Comparison of ENCODE assay signal across 8 cellular contexts in genomic region chr10:125149278-125150047, GRCh38. TPM values are rescaled to one million over a fixed set of nuclear protein-coding genes. Genes with fewer than 3 reads are reported as not detected.
A peak's percentile ranks its signal among the peaks of the same experiment; 100 is the strongest.
DNase-seq lines count a peak whose midpoint lies in the region; ATAC-seq, FAIRE-seq and TF ChIP-seq lines count a peak whose summit lies in the region.

No MANE protein-coding gene starts in this region.

- H3K4me1 ChIP-seq in endothelial cell of umbilical vein (ENCODE audit: control insufficient read depth, extremely low read depth, insufficient read depth, low read length) = peaks cover 49% of the 10 kb centered on the region
- H3K4me1 ChIP-seq in naive thymus-derived CD4-positive, alpha-beta T cell (ENCODE audit: control insufficient read depth in 2 of 2, insufficient read depth in 2 of 2, low read length in 2 of 2) = no peaks in the 10 kb centered on the region
- H3K4me1 ChIP-seq in SJCRH30 = peaks cover 24% of the 10 kb centered on the region

- dilution Hi-C loops in endothelial cell of umbilical vein (cut with MboI; ENCODE audit: extremely low pct_ligation_motif_present, low sequenced_read_pairs) = no loop called here

- intact Hi-C loops in endothelial cell of umbilical vein (cut with micrococcal nuclease) = no loop called here
- intact Hi-C loops in naive thymus-derived CD4-positive, alpha-beta T cell (cut with micrococcal nuclease) = no loop called here
- intact Hi-C loops in posterior vena cava (cut with DNase I) = loop anchor here in 1 of 2 donors (10.0 kb wide), 1 partner anchor 95 kb away; no protein-coding TSS in a partner anchor

- TSS peak; percentile 39 for BruUV-seq in endothelial cell of umbilical vein (replicated peaks; lab: Mats Ljungman, UMichigan)

- CTCF ChIA-PET in endothelial cell of umbilical vein (lab: Charles Lee) = interaction anchor here (0.7 to 1.8 kb wide), 3 partner anchors 88 to 194 kb away, joined by 3 to 4 read pairs (median 4); no protein-coding TSS in a partner anchor
- CTCF ChIA-PET in naive thymus-derived CD4-positive, alpha-beta T cell (lab: Charles Lee) = no interaction called here

- H3K27me3 ChIP-seq in endothelial cell of umbilical vein (ENCODE audit: control insufficient read depth in 2 of 2, insufficient read depth in 2 of 2, low read length in 2 of 2) = no peaks in the 10 kb centered on the region
- H3K27me3 ChIP-seq in naive thymus-derived CD4-positive, alpha-beta T cell (ENCODE audit: control insufficient read depth in 2 of 2, insufficient read depth in 2 of 2, low read length in 2 of 2) = no peaks in the 10 kb centered on the region
- H3K27me3 ChIP-seq in SJCRH30 = no peaks in the 10 kb centered on the region

- peak overlapping the region; percentile 11 for H3K9ac ChIP-seq in endothelial cell of umbilical vein (replicated peaks; ENCODE audit: extremely low read depth, insufficient read depth, low read length)

- POLR2A ChIA-PET in endothelial cell of umbilical vein (lab: Charles Lee) = no interaction called here
- POLR2A ChIA-PET in naive thymus-derived CD4-positive, alpha-beta T cell (lab: Charles Lee) = no interaction called here

- H3K4me3 ChIP-seq in endothelial cell of umbilical vein (replicated peaks in 1 of 3; ENCODE audit: insufficient read depth in 1 of 3, low read depth in 1 of 3, low read length in 3 of 3) = no peak overlapping the region
- H3K4me3 ChIP-seq in naive thymus-derived CD4-positive, alpha-beta T cell (ENCODE audit: low read length) = no peak overlapping the region
- no peak overlapping the region for H3K4me3 ChIP-seq in SJCRH30

- peaks cover 0 to 4% (median 0%) of the 10 kb centered on the region in 11 donors for H3K9me3 Mint-ChIP-seq in naive thymus-derived CD4-positive, alpha-beta T cell

- H3K9me1 ChIP-seq in endothelial cell of umbilical vein (replicated peaks; ENCODE audit: control insufficient read depth, extremely low read depth, insufficient read depth, low read length) = no peaks in the 10 kb centered on the region

- no peak overlapping the region for H3K4me2 ChIP-seq in endothelial cell of umbilical vein (ENCODE audit: insufficient read depth, low read length)

- peak overlapping the region; percentile 72 for H3K27ac ChIP-seq in endothelial cell of umbilical vein (ENCODE audit: insufficient read depth, low read depth, low read length)
- no peak overlapping the region for H3K27ac ChIP-seq in naive thymus-derived CD4-positive, alpha-beta T cell (ENCODE audit: low read depth, low read length)
- H3K27ac ChIP-seq in SJCRH30 = no peak overlapping the region

- peak; percentile 56 for ATAC-seq in naive thymus-derived CD4-positive, alpha-beta T cell
- ATAC-seq in HG03039 (IDR thresholded peaks at IDR 0.05; ENCODE audit: unreplicated experiment) = no peak

- peak; percentile 81 for FAIRE-seq in endothelial cell of umbilical vein (lab: Jason Lieb, UNC)

- no peak overlapping the region for H2AFZ ChIP-seq in endothelial cell of umbilical vein (ENCODE audit: low read depth, low read length)

- H3K36me3 ChIP-seq in endothelial cell of umbilical vein (ENCODE audit: control insufficient read depth in 2 of 2, extremely low read depth in 1 of 2, insufficient read depth in 2 of 2, low read length in 2 of 2) = peaks cover 0 to 19% of the 10 kb centered on the region in 2 experiments
- no peaks in the 10 kb centered on the region for H3K36me3 ChIP-seq in naive thymus-derived CD4-positive, alpha-beta T cell (ENCODE audit: control insufficient read depth in 2 of 3, insufficient read depth in 3 of 3, low read length in 3 of 3)
- peaks cover 11% of the 10 kb centered on the region for H3K36me3 ChIP-seq in SJCRH30

- H3K36me3 Mint-ChIP-seq in naive thymus-derived CD4-positive, alpha-beta T cell = no peaks in the 10 kb centered on the region

- H3K79me2 ChIP-seq in endothelial cell of umbilical vein (ENCODE audit: control insufficient read depth, insufficient read depth, low read length) = peaks cover 100% of the 10 kb centered on the region

- peaks cover 0 to 28% (median 0%) of the 10 kb centered on the region in 7 donors for H3K4me1 Mint-ChIP-seq in naive thymus-derived CD4-positive, alpha-beta T cell

- TF ChIP-seq POLR2A in endothelial cell of umbilical vein (IDR thresholded peaks at IDR 0.05; ENCODE audit: low read depth, low read length) = no peak

- no peaks in the 10 kb centered on the region for H3K9me3 ChIP-seq in endothelial cell of umbilical vein (replicated peaks; ENCODE audit: control insufficient read depth, insufficient read depth, low read length)
- H3K9me3 ChIP-seq in naive thymus-derived CD4-positive, alpha-beta T cell (ENCODE audit: control insufficient read depth in 2 of 3, low read length in 3 of 3) = no peaks in the 10 kb centered on the region
- H3K9me3 ChIP-seq in SJCRH30 (replicated peaks) = no peaks in the 10 kb centered on the region

- DNase-seq in DMS79 treated with DMSO at 0.1 percent for 48 hours (lab: John Stamatoyannopoulos, UW) (peak; percentile 82), NCI-H2107 treated with DMSO at 0.1 percent for 48 hours (lab: John Stamatoyannopoulos, UW; ENCODE audit: unreplicated experiment) (peak; percentile 76), endothelial cell of umbilical vein (ENCODE audit: low read depth, low spot score) (peak; percentile 77), SJCRH30 (no peak), islet precursor cell (no peak), posterior vena cava (ENCODE audit: low spot score) (no peak)
- DNase-seq in naive thymus-derived CD4-positive, alpha-beta T cell = no peak

- H3K27me3 Mint-ChIP-seq in naive thymus-derived CD4-positive, alpha-beta T cell = peaks cover 46 to 85% (median 51%) of the 10 kb centered on the region in 5 donors

- H3K4me3 Mint-ChIP-seq in naive thymus-derived CD4-positive, alpha-beta T cell = peak overlapping the region in 1 of 10 donors; percentile 12

- no peaks in the 10 kb centered on the region for H4K20me1 ChIP-seq in endothelial cell of umbilical vein (replicated peaks; ENCODE audit: control insufficient read depth, extremely low read depth, insufficient read depth, low read length)

- H3K27ac Mint-ChIP-seq in naive thymus-derived CD4-positive, alpha-beta T cell = no peak overlapping the region

- TF ChIP-seq CTCF in endothelial cell of umbilical vein (IDR thresholded peaks at IDR 0.05; ENCODE audit: extremely low read depth in 1 of 2, insufficient read depth in 1 of 2, low read depth in 1 of 2, low read length in 2 of 2) = no peak

TF ChIP-seq in endothelial cell of umbilical vein, 7 proteins besides CTCF, POLR2A, EP300 and RAD21:
- TF ChIP-seq EZH2 (IDR thresholded peaks at IDR 0.05; ENCODE audit: borderline replicate concordance, low read depth, low read length, severe bottlenecking) (no peak), JUN (IDR thresholded peaks at IDR 0.05; ENCODE audit: borderline replicate concordance, insufficient read depth, insufficient read length, low read depth) (no peak), GATA2 (IDR thresholded peaks at IDR 0.05; ENCODE audit: insufficient read depth, insufficient read length, low read depth, low read length) (no peak), FOS (IDR thresholded peaks at IDR 0.05; ENCODE audit: borderline replicate concordance, insufficient read depth, low read length) (no peak), MAX (IDR thresholded peaks at IDR 0.05; ENCODE audit: insufficient read depth, insufficient read length) (no peak), MYC (IDR thresholded peaks at IDR 0.05; ENCODE audit: low read depth, low read length) (no peak), POLR2AphosphoS5 (IDR thresholded peaks at IDR 0.05; ENCODE audit: insufficient read depth, low read depth, low read length) (no peak)

RNA-seq across cellular contexts. Expression of gene CTBP2, which starts 10.9 kb away (rescaled TPM):
- total RNA-seq in endothelial cell of umbilical vein (123 and 128 TPM in 2 replicates), posterior vena cava (10 to 100 TPM; 44.4 to 47.3 TPM)
- 118 and 122 TPM in 2 replicates for polyA plus RNA-seq in endothelial cell of umbilical vein
- 92.5 and 105 TPM in 2 replicates for polyA plus RNA-seq in endothelial cell of umbilical vein (2011; cell fraction: cytosol; rRNA removed)
- 261 and 283 TPM in 2 replicates for polyA plus RNA-seq in endothelial cell of umbilical vein (2011; cell fraction: nucleus; rRNA removed)
- polyA plus RNA-seq in endothelial cell of umbilical vein (2012) = 84.0 and 96.4 TPM in 2 replicates
- polyA minus RNA-seq in endothelial cell of umbilical vein = 170 and 218 TPM in 2 replicates
- polyA minus RNA-seq in endothelial cell of umbilical vein (2011; cell fraction: cytosol; rRNA and poly(A)+ RNA removed) = 70.6 TPM
- 91.2 and 123 TPM in 2 replicates for polyA minus RNA-seq in endothelial cell of umbilical vein (2011; cell fraction: nucleus; rRNA and poly(A)+ RNA removed)
- total RNA-seq in naive thymus-derived CD4-positive, alpha-beta T cell = 10 to 100 TPM in 1 of 5 experiments, 1 to 10 TPM in 3, under 1 TPM in 1; 0.05 to 39.5 (median 2.0) TPM
- under 1 TPM in 1 of 2 donors, not detected in 1; 0.13 TPM for polyA plus RNA-seq in naive thymus-derived CD4-positive, alpha-beta T cell
- 67.8 and 69.0 TPM in 2 replicates for total RNA-seq in SJCRH30 (2014; rRNA removed; shearing (Covaris generic))

Comparison
In these comparisons a context has a peak if more than half of its experiments do, and no peak if none do; other contexts are left out.
1. DNase-seq: peak in DMS79 treated with DMSO at 0.1 percent for 48 hours (single experiment), NCI-H2107 treated with DMSO at 0.1 percent for 48 hours (single experiment) and endothelial cell of umbilical vein (single experiment); none in naive thymus-derived CD4-positive, alpha-beta T cell (0 of 9), SJCRH30 (0 of 2), islet precursor cell (single experiment) and posterior vena cava (single experiment).